8 cellular contexts compared by ENCODE assay signal in genomic region chr2:62198237-62198633, GRCh38. TPM values are rescaled to one million over a fixed set of nuclear protein-coding genes. Genes with fewer than 3 reads are reported as not detected.
DNase-seq lines count a peak whose midpoint lies in the region; ATAC-seq and TF ChIP-seq lines count a peak whose summit lies in the region.

No MANE protein-coding gene starts in this region.

- CTCF ChIA-PET in activated B cell treated with CpG ODN at 0.5 μM for 24 hours (lab: Charles Lee) = interaction anchor here (1.4 kb wide), 1 partner anchor 99 kb away, joined by 5 read pairs; no protein-coding TSS in a partner anchor

- H3K4me3 ChIP-seq in iPS-20b (ENCODE audit: low read length) = peak overlapping the region; percentile 89
- peak overlapping the region in 3 of 4 donors; percentile 2 to 84 (median 78) for H3K4me3 ChIP-seq in tibial nerve

- no peaks in the 10 kb centered on the region for H3K9me3 ChIP-seq in iPS-20b (ENCODE audit: insufficient read depth, low read depth, low read length)
- no peaks in the 10 kb centered on the region for H3K9me3 ChIP-seq in tibial nerve

- H3K9ac ChIP-seq in iPS-20b (ENCODE audit: low read depth, low read length) = peak overlapping the region; percentile 53; the same call in 1 of the 2 replicates

- no peak for ATAC-seq in activated T-cell treated with anti-CD3 and anti-CD28 coated beads, Interleukin-2, amount 50 U/mL, for 4 hours
- ATAC-seq in activated B cell treated with CpG ODN at 0.5 μM for 24 hours (ENCODE audit: low read depth) = no peak
- ATAC-seq in activated CD4-positive, CD25-positive, alpha-beta regulatory T cell treated with anti-CD3 and anti-CD28 coated beads, Interleukin-2, amount 50 U/mL, for 24 hours = no peak

- peaks cover 6% of the 10 kb centered on the region for H3K36me3 Mint-ChIP-seq in activated T-cell treated with anti-CD3 and anti-CD28 coated beads, Interleukin-2, amount 50 U/mL, for 4 hours (ENCODE audit: insufficient read depth)
- H3K36me3 Mint-ChIP-seq in activated B cell treated with CpG ODN at 0.5 μM for 24 hours (ENCODE audit: low read depth) = peaks cover 5% of the 10 kb centered on the region

- H3K27ac Mint-ChIP-seq in activated B cell treated with CpG ODN at 0.5 μM for 24 hours = peak overlapping the region; percentile 85

- no peaks in the 10 kb centered on the region for H3K27me3 Mint-ChIP-seq in activated T-cell treated with anti-CD3 and anti-CD28 coated beads, Interleukin-2, amount 50 U/mL, for 4 hours (ENCODE audit: low read depth)
- H3K27me3 Mint-ChIP-seq in activated B cell treated with CpG ODN at 0.5 μM for 24 hours = no peaks in the 10 kb centered on the region

- no peak for TF ChIP-seq EP300 in tibial nerve (IDR thresholded peaks at IDR 0.05)

- peaks cover 33% of the 10 kb centered on the region for H3K4me1 ChIP-seq in iPS-20b (ENCODE audit: insufficient read depth, low read length)
- peaks cover 0 to 58% (median 24%) of the 10 kb centered on the region in 4 donors for H3K4me1 ChIP-seq in tibial nerve

- POLR2A ChIA-PET in activated B cell treated with CpG ODN at 0.5 μM for 24 hours (lab: Charles Lee) = interaction anchor here (1.0 to 1.4 kb wide), 4 partner anchors 134 to 204 kb away, joined by 3 to 4 read pairs (median 3); no protein-coding TSS in a partner anchor

- H3K27ac ChIP-seq in iPS-20b (ENCODE audit: low read length) = no peak overlapping the region
- H3K27ac ChIP-seq in tibial nerve = peak overlapping the region in 2 of 4 donors; percentile 90 to 92

- no peak for TF ChIP-seq POLR2A in tibial nerve (IDR thresholded peaks at IDR 0.05)

- WGBS in tibial nerve, 2 donors = 48 to 71% methylated on average over 1 of the region's 1 CpG

- intact Hi-C loops in activated B cell treated with CpG ODN at 0.5 μM for 24 hours (cut with micrococcal nuclease) = loop anchor here (5.0 to 10.0 kb wide), 3 partner anchors 71 to 1647 kb away; partner anchors contain the start of genes COMMD1 and UGP2

- peaks cover 54% of the 10 kb centered on the region for H3K4me1 Mint-ChIP-seq in activated T-cell treated with anti-CD3 and anti-CD28 coated beads, Interleukin-2, amount 50 U/mL, for 4 hours (ENCODE audit: low read depth)
- H3K4me1 Mint-ChIP-seq in activated B cell treated with CpG ODN at 0.5 μM for 24 hours = peaks cover 64% of the 10 kb centered on the region

- no peak for DNase-seq in activated T-cell treated with anti-CD3 and anti-CD28 coated beads, Interleukin-2, amount 50 U/mL, for 4 hours
- DNase-seq in activated T-cell treated with anti-CD3 and anti-CD28 coated beads for 4 hours (no peak), activated B cell treated with CpG ODN at 0.5 μM for 24 hours (no peak), tibial nerve (ENCODE audit: low spot score in 2 of 2) (no peak), NCI-H1092 (lab: John Stamatoyannopoulos, UW) (no peak), anterior cingulate cortex (lab: John Stamatoyannopoulos, UW) (no peak)

- H3K4me3 Mint-ChIP-seq in activated T-cell treated with anti-CD3 and anti-CD28 coated beads, Interleukin-2, amount 50 U/mL, for 4 hours = peak overlapping the region; percentile 89
- H3K4me3 Mint-ChIP-seq in activated B cell treated with CpG ODN at 0.5 μM for 24 hours = peak overlapping the region; percentile 92

- H3K36me3 ChIP-seq in iPS-20b (ENCODE audit: insufficient read depth, low read depth, low read length) = no peaks in the 10 kb centered on the region; the same call in 1 of the 2 replicates
- no peaks in the 10 kb centered on the region for H3K36me3 ChIP-seq in tibial nerve

- no peak for TF ChIP-seq CTCF in activated B cell treated with CpG ODN at 0.5 μM for 24 hours (IDR thresholded peaks at IDR 0.05)
- TF ChIP-seq CTCF in tibial nerve (IDR thresholded peaks at IDR 0.05) = no peak

- no peaks in the 10 kb centered on the region for H3K9me3 Mint-ChIP-seq in activated T-cell treated with anti-CD3 and anti-CD28 coated beads, Interleukin-2, amount 50 U/mL, for 4 hours
- H3K9me3 Mint-ChIP-seq in activated B cell treated with CpG ODN at 0.5 μM for 24 hours = no peaks in the 10 kb centered on the region

- H3K27me3 ChIP-seq in iPS-20b (ENCODE audit: insufficient read depth, low read length) (no peaks in the 10 kb centered on the region), tibial nerve (no peaks in the 10 kb centered on the region)

RNA-seq across cellular contexts. Expression of gene B3GNT2, which starts 2.3 kb away (rescaled TPM):
- 10 to 100 TPM; 25.4 to 26.4 (median 26.2) TPM for total RNA-seq in activated T-cell treated with anti-CD3 and anti-CD28 coated beads, Interleukin-2, amount 50 U/mL, for 4 hours
- total RNA-seq in activated B cell treated with CpG ODN at 0.5 μM for 24 hours (34.0 and 34.9 TPM in 2 replicates), tibial nerve (10 to 100 TPM; 12.6 to 41.9 (median 28.0) TPM)
